Comparison of ENCODE assay signal across 27 cellular contexts in genomic region chr4:34721835-34722234, GRCh38.
"Had no signal": no experiment of that assay in that cellular context is flagged by ENCODE, and none has a peak within 500 bp of the region (broad histone marks: within the 10 kb centered on the region; RNA-seq: fewer than 3 reads in every experiment).

No MANE protein-coding gene starts in this region.

- ATAC-seq: natural killer cell; psoas muscle; right cardiac atrium; right lobe of liver; stimulated activated effector memory CD8-positive, alpha-beta T cell treated with anti-CD3 and anti-CD28 coated beads, Interleukin-12 subunit alpha, Interleukin-12 subunit beta, amount 100 ng/mL, for 72 hours; stimulated activated naive B cell treated with anti-CD40 and anti-IgM and Interleukin-4, amounts not matched to agents 10 μg/mL and 1 μg/mL and 100 μg/mL, for 72 hours; upper lobe of right lung had no signal

- H3K27me3 Mint-ChIP-seq: progenitor cell of endocrine pancreas; stimulated activated naive B cell treated with anti-CD40 and anti-IgM and Interleukin-4, amounts not matched to agents 10 μg/mL and 1 μg/mL and 100 μg/mL, for 72 hours; stimulated activated naive CD8-positive, alpha-beta T cell treated with anti-CD3 and anti-CD28 coated beads, Interleukin-15, Interleukin-2, amounts not matched to agents 100 ng/mL and 50 ng/mL, for 24 hours; type B pancreatic cell had no signal

- H3K4me1 Mint-ChIP-seq: natural killer cell; stimulated activated effector memory CD8-positive, alpha-beta T cell treated with anti-CD3 and anti-CD28 coated beads, Interleukin-12 subunit alpha, Interleukin-12 subunit beta, amount 100 ng/mL, for 72 hours; stimulated activated naive B cell treated with anti-CD40 and anti-IgM and Interleukin-4, amounts not matched to agents 10 μg/mL and 1 μg/mL and 100 μg/mL, for 72 hours had no signal

- H3K4me3 ChIP-seq: neural progenitor cell, ovary, psoas muscle, right lobe of liver, sigmoid colon, stomach, thoracic aorta, thyroid gland, tibial nerve, upper lobe of right lung, uterus had no signal

- H3K4me3 Mint-ChIP-seq: natural killer cell; nephron; neural progenitor cell; stimulated activated effector memory CD8-positive, alpha-beta T cell treated with anti-CD3 and anti-CD28 coated beads, Interleukin-12 subunit alpha, Interleukin-12 subunit beta, amount 100 ng/mL, for 72 hours; stimulated activated naive B cell treated with anti-CD40 and anti-IgM and Interleukin-4, amounts not matched to agents 10 μg/mL and 1 μg/mL and 100 μg/mL, for 72 hours; stimulated activated naive CD8-positive, alpha-beta T cell treated with anti-CD3 and anti-CD28 coated beads, Interleukin-15, Interleukin-2, amounts not matched to agents 100 ng/mL and 50 ng/mL, for 24 hours; type B pancreatic cell had no signal

- DNase-seq: natural killer cell; occipital lobe; ovary; posterior cingulate gyrus; psoas muscle; right cardiac atrium; right lobe of liver; sigmoid colon; small intestine; stimulated activated CD4-positive, alpha-beta T cell treated with anti-CD3 and anti-CD28 coated beads, Interleukin-15, amount 100 ng/mL, for 24 hours; stimulated activated CD4-positive, alpha-beta T cell treated with anti-CD3 and anti-CD28 coated beads, Interleukin-2, amount 100 ng/mL, for 24 hours; stimulated activated CD4-positive, alpha-beta T cell treated with anti-CD3 and anti-CD28 coated beads, Interleukin-2, amount 100 ng/mL, for 48 hours; stimulated activated CD4-positive, alpha-beta T cell treated with anti-CD3 and anti-CD28 coated beads, Interleukin-4, amount 100 ng/mL, for 24 hours; stimulated activated naive B cell treated with anti-CD40 and anti-IgM and Interleukin-4, amounts not matched to agents 10 μg/mL and 1 μg/mL and 100 μg/mL, for 72 hours; stimulated activated naive CD4-positive, alpha-beta T cell treated with Interleukin-2 at 50 U/mL for 16 hours; stomach; thyroid gland; upper lobe of right lung; uterus had no signal

- H3K9me3 Mint-ChIP-seq: nephron; neural progenitor cell; stimulated activated naive B cell treated with anti-CD40 and anti-IgM and Interleukin-4, amounts not matched to agents 10 μg/mL and 1 μg/mL and 100 μg/mL, for 72 hours; stimulated activated naive CD8-positive, alpha-beta T cell treated with anti-CD3 and anti-CD28 coated beads, Interleukin-15, Interleukin-2, amounts not matched to agents 100 ng/mL and 50 ng/mL, for 24 hours; type B pancreatic cell had no signal

- H3K27ac Mint-ChIP-seq: natural killer cell; nephron; neural progenitor cell; progenitor cell of endocrine pancreas; stimulated activated effector memory CD8-positive, alpha-beta T cell treated with anti-CD3 and anti-CD28 coated beads, Interleukin-12 subunit alpha, Interleukin-12 subunit beta, amount 100 ng/mL, for 72 hours; stimulated activated naive B cell treated with anti-CD40 and anti-IgM and Interleukin-4, amounts not matched to agents 10 μg/mL and 1 μg/mL and 100 μg/mL, for 72 hours; stimulated activated naive CD8-positive, alpha-beta T cell treated with anti-CD3 and anti-CD28 coated beads, Interleukin-15, Interleukin-2, amounts not matched to agents 100 ng/mL and 50 ng/mL, for 24 hours; type B pancreatic cell had no signal

- H3K36me3 Mint-ChIP-seq: natural killer cell; neural progenitor cell; stimulated activated effector memory CD8-positive, alpha-beta T cell treated with anti-CD3 and anti-CD28 coated beads, Interleukin-12 subunit alpha, Interleukin-12 subunit beta, amount 100 ng/mL, for 72 hours; stimulated activated naive B cell treated with anti-CD40 and anti-IgM and Interleukin-4, amounts not matched to agents 10 μg/mL and 1 μg/mL and 100 μg/mL, for 72 hours; type B pancreatic cell had no signal
